ENCODE assay signal across 1 cellular context in genomic region chr2:20400787-20401494, GRCh38.
TF ChIP-seq lines count a peak whose summit lies in the region.

No MANE protein-coding gene starts in this region.

TF ChIP-seq in IMR-90, 13 proteins besides CTCF, POLR2A, EP300 and RAD21:
- TF ChIP-seq MAFK (IDR thresholded peaks at IDR 0.05; ENCODE audit: low read depth, low read length) (no peak), MXI1 (IDR thresholded peaks at IDR 0.05; ENCODE audit: borderline replicate concordance, low read depth, low read length) (no peak), FOS (IDR thresholded peaks at IDR 0.05; ENCODE audit: low read depth, low read length) (no peak), NFE2L2 (IDR thresholded peaks at IDR 0.05; ENCODE audit: low read depth, low read length) (no peak), RCOR1 (IDR thresholded peaks at IDR 0.05; ENCODE audit: insufficient replicate concordance, low read length) (no peak), MAZ (IDR thresholded peaks at IDR 0.05; ENCODE audit: borderline replicate concordance, low read depth, low read length) (no peak)
- TF ChIP-seq, protein P1, sequence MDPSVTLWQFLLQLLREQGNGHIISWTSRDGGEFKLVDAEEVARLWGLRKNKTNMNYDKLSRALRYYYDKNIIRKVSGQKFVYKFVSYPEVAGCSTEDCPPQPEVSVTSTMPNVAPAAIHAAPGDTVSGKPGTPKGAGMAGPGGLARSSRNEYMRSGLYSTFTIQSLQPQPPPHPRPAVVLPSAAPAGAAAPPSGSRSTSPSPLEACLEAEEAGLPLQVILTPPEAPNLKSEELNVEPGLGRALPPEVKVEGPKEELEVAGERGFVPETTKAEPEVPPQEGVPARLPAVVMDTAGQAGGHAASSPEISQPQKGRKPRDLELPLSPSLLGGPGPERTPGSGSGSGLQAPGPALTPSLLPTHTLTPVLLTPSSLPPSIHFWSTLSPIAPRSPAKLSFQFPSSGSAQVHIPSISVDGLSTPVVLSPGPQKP (IDR thresholded peaks at IDR 0.05; ENCODE audit: borderline replicate concordance, low read depth, low read length) = no peak
